1 cellular context compared by ENCODE assay signal in the genomic region with DNA sequence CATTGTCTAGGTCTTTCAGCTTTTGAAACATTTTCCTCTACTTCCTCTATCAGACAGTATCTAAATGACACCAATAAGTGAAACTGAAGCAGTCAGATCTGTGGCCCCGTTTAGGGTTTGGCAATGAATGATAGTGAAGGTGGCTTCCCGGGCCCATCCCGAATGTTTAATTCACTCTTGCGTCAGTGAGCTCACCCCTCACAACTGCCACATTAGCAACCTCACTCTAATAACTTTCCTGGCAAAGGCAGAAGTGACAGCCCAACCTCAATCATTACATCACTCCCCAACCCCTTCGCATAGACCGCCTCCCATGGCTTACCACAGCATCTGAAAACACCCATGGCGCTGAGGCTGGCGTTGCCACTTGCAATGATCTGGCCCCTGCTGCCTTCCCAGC.
TF ChIP-seq lines count a peak whose summit lies in the region.

No MANE protein-coding gene starts in this region.

TF ChIP-seq in GM12878, 131 proteins besides CTCF, POLR2A, EP300 and RAD21 (continued from another document):
- peak; percentile 40; the same call in 1 of the 2 replicates for TF ChIP-seq ATF7 (IDR thresholded peaks at IDR 0.05; ENCODE audit: low read depth)
- TF ChIP-seq CREB1 (IDR thresholded peaks at IDR 0.05; ENCODE audit: low read depth) = peak; percentile 58
- no peak for TF ChIP-seq HDAC2 (IDR thresholded peaks at IDR 0.05)
- TF ChIP-seq EED (IDR thresholded peaks at IDR 0.05; ENCODE audit: low read depth) = peak; percentile 41; the same call in 1 of the 2 replicates
- TF ChIP-seq CREM (IDR thresholded peaks at IDR 0.05; ENCODE audit: low read depth) = 0 out of 2 replicates have a peak, but pooled peaks have one; percentile 24
- peak; percentile 58 for TF ChIP-seq JUNB (IDR thresholded peaks at IDR 0.05)
- peak in 1 of 2 experiments; percentile 72; a peak in 2 of 4 replicates for TF ChIP-seq ETV6 (conservative IDR thresholded peaks at IDR 0.05 in 1 of 2, IDR thresholded peaks at IDR 0.05 in 1 of 2; ENCODE audit: borderline replicate concordance in 1 of 2, low read depth in 1 of 2)
